ENCODE assay signal across 16 cellular contexts in genomic region chr14:48382961-48383360, GRCh38.
A peak's percentile ranks its signal among the peaks of the same experiment; 100 is the strongest.
DNase-seq lines count a peak whose midpoint lies in the region; ATAC-seq and TF ChIP-seq lines count a peak whose summit lies in the region.
"Had no signal": no experiment of that assay in that cellular context is flagged by ENCODE, and none has a peak within 500 bp of the region (broad histone marks: within the 10 kb centered on the region; RNA-seq: fewer than 3 reads in every experiment).

No MANE protein-coding gene starts in this region.

- no peak overlapping the region for H3K18ac ChIP-seq in mesenchymal stem cell (ENCODE audit: low read depth in 1 of 2, low read length in 2 of 2)

- H2BK5ac ChIP-seq in mesenchymal stem cell (ENCODE audit: low read depth, low read length, poor library complexity, severe bottlenecking): no peak overlapping the region

- H3K27ac ChIP-seq in GM23338 (ENCODE audit: low read depth) (no peak overlapping the region), mesenchymal stem cell (ENCODE audit: low read length, poor library complexity, severe bottlenecking) (no peak overlapping the region)
- H3K27ac ChIP-seq: HL-60 had no signal

- peak; percentile 47; the same call in 2 of the 3 replicates for ATAC-seq in GM23338
- ATAC-seq in stimulated activated memory B cell treated with anti-CD40 and anti-IgM and Interleukin-4, amounts not matched to agents 10 μg/mL and 1 μg/mL and 100 μg/mL, for 72 hours: peak; percentile 27

- no peak overlapping the region for H2BK120ac ChIP-seq in mesenchymal stem cell (ENCODE audit: low read depth, low read length)

- no peak overlapping the region for H3K9ac ChIP-seq in mesenchymal stem cell (ENCODE audit: low read length)

- H3K4me2 ChIP-seq in GM23338 (no peak overlapping the region), mesenchymal stem cell (ENCODE audit: low read length, poor library complexity, severe bottlenecking) (no peak overlapping the region)

- H3K79me2 ChIP-seq in GM23338 (replicated peaks; ENCODE audit: insufficient read depth): no peaks in the 10 kb centered on the region

- H3K4me3 Mint-ChIP-seq in GM23338: no peak overlapping the region
- H3K4me3 Mint-ChIP-seq in stimulated activated memory B cell treated with anti-CD40 and anti-IgM and Interleukin-4, amounts not matched to agents 10 μg/mL and 1 μg/mL and 100 μg/mL, for 72 hours: no peak overlapping the region
- H3K4me3 Mint-ChIP-seq: B cell; CD4-positive, alpha-beta memory T cell; HFFc6 had no signal

- no peaks in the 10 kb centered on the region for H3K27me3 ChIP-seq in GM23338 (ENCODE audit: insufficient read depth)
- H3K27me3 ChIP-seq in mesenchymal stem cell (ENCODE audit: control insufficient read depth in 1 of 2, insufficient read depth in 1 of 2, low read length in 2 of 2): no peaks in the 10 kb centered on the region

- no peaks in the 10 kb centered on the region for H4K20me1 ChIP-seq in GM23338 (replicated peaks; ENCODE audit: insufficient read depth)

- WGBS in mesenchymal stem cell: 97% methylated on average over 13 of the region's 13 CpGs

- H3K79me1 ChIP-seq in mesenchymal stem cell (replicated peaks; ENCODE audit: low read length, poor library complexity, severe bottlenecking): no peaks in the 10 kb centered on the region

- H4K8ac ChIP-seq in mesenchymal stem cell (ENCODE audit: low read length): peak overlapping the region; percentile 23

- no peak overlapping the region for H2AK5ac ChIP-seq in mesenchymal stem cell (ENCODE audit: low read length, severe bottlenecking)

- no peak overlapping the region for H2BK12ac ChIP-seq in mesenchymal stem cell (ENCODE audit: low read length in 2 of 2)

- H3K4me3 ChIP-seq in GM23338 (no peak overlapping the region), mesenchymal stem cell (ENCODE audit: insufficient read depth in 1 of 2, low read depth in 1 of 2, low read length in 2 of 2) (no peak overlapping the region)

- H3F3A ChIP-seq in GM23338 (replicated peaks; ENCODE audit: low read depth): no peaks in the 10 kb centered on the region

- H3K36me3 ChIP-seq in GM23338 (ENCODE audit: insufficient read depth) (no peaks in the 10 kb centered on the region), mesenchymal stem cell (ENCODE audit: control insufficient read depth in 1 of 2, insufficient read depth in 2 of 2, low read depth in 1 of 2, low read length in 2 of 2) (no peaks in the 10 kb centered on the region)

- peak; percentile 21 for DNase-seq in GM23338 (ENCODE audit: low spot score)
- peak; percentile 4 for DNase-seq in UCSD-AML1 (lab: John Stamatoyannopoulos, UW; ENCODE audit: unreplicated experiment)
- no peak for DNase-seq in mesenchymal stem cell
- DNase-seq in NCI-H69 (lab: John Stamatoyannopoulos, UW): no peak
- no peak for DNase-seq in amygdala (lab: John Stamatoyannopoulos, UW)
- no peak for DNase-seq in NCI-H748 (lab: John Stamatoyannopoulos, UW; ENCODE audit: unreplicated experiment)
- DNase-seq: C1 segment of cervical spinal cord; CD4-positive, alpha-beta memory T cell; COR-L47; DND-41; GDM1; HCEC 1CT; HFFc6 had no signal

- no peak for TF ChIP-seq CTCF in GM23338 (conservative IDR thresholded peaks at IDR 0.05; ENCODE audit: low read depth in 2 of 2)

- H3K9me2 ChIP-seq in GM23338 (ENCODE audit: insufficient read depth): no peaks in the 10 kb centered on the region

- peak overlapping the region in 1 of 2 experiments; percentile 51 for H3K14ac ChIP-seq in mesenchymal stem cell (ENCODE audit: low read length in 2 of 2)

- H2AFZ ChIP-seq in GM23338: peak overlapping the region; percentile 77; the same call in 1 of the 2 replicates
- H2AFZ ChIP-seq in mesenchymal stem cell (ENCODE audit: low read depth, low read length): no peak overlapping the region

- H3K23ac ChIP-seq in mesenchymal stem cell (ENCODE audit: low read length in 2 of 2): no peak overlapping the region

- H3K9me3 ChIP-seq in mesenchymal stem cell (ENCODE audit: control insufficient read depth, low read length): no peaks in the 10 kb centered on the region

- no peaks in the 10 kb centered on the region for H3K4me1 ChIP-seq in GM23338 (ENCODE audit: insufficient read depth)
- no peaks in the 10 kb centered on the region for H3K4me1 ChIP-seq in mesenchymal stem cell (ENCODE audit: control insufficient read depth, insufficient read depth, low read depth, low read length)

- H3K4me1 Mint-ChIP-seq in GM23338: no peaks in the 10 kb centered on the region
- H3K4me1 Mint-ChIP-seq in stimulated activated memory B cell treated with anti-CD40 and anti-IgM and Interleukin-4, amounts not matched to agents 10 μg/mL and 1 μg/mL and 100 μg/mL, for 72 hours: no peaks in the 10 kb centered on the region
- H3K4me1 Mint-ChIP-seq: B cell; CD4-positive, alpha-beta memory T cell had no signal

- H2BK15ac ChIP-seq in mesenchymal stem cell (ENCODE audit: low read depth, poor library complexity, severe bottlenecking): no peak overlapping the region

- no peak overlapping the region for H3K4ac ChIP-seq in mesenchymal stem cell (ENCODE audit: low read depth in 1 of 2, low read length in 2 of 2)

- no peak overlapping the region for H3K27ac Mint-ChIP-seq in GM23338
- H3K27ac Mint-ChIP-seq in stimulated activated memory B cell treated with anti-CD40 and anti-IgM and Interleukin-4, amounts not matched to agents 10 μg/mL and 1 μg/mL and 100 μg/mL, for 72 hours: no peak overlapping the region
- H3K27ac Mint-ChIP-seq: B cell; CD4-positive, alpha-beta memory T cell; HFFc6 had no signal

- H3K27me3 Mint-ChIP-seq in GM23338 (ENCODE audit: insufficient read depth, low read depth, poor library complexity): no peaks in the 10 kb centered on the region
- no peaks in the 10 kb centered on the region for H3K27me3 Mint-ChIP-seq in stimulated activated memory B cell treated with anti-CD40 and anti-IgM and Interleukin-4, amounts not matched to agents 10 μg/mL and 1 μg/mL and 100 μg/mL, for 72 hours
- H3K27me3 Mint-ChIP-seq: B cell; CD4-positive, alpha-beta memory T cell had no signal

- H4K91ac ChIP-seq in mesenchymal stem cell (ENCODE audit: low read length): peak overlapping the region; percentile 8

- H3K9me3 Mint-ChIP-seq in GM23338: no peaks in the 10 kb centered on the region
- no peaks in the 10 kb centered on the region for H3K9me3 Mint-ChIP-seq in stimulated activated memory B cell treated with anti-CD40 and anti-IgM and Interleukin-4, amounts not matched to agents 10 μg/mL and 1 μg/mL and 100 μg/mL, for 72 hours

- H3K36me3 Mint-ChIP-seq in GM23338 (ENCODE audit: low read depth): no peaks in the 10 kb centered on the region
- H3K36me3 Mint-ChIP-seq in stimulated activated memory B cell treated with anti-CD40 and anti-IgM and Interleukin-4, amounts not matched to agents 10 μg/mL and 1 μg/mL and 100 μg/mL, for 72 hours: no peaks in the 10 kb centered on the region
- H3K36me3 Mint-ChIP-seq: CD4-positive, alpha-beta memory T cell had no signal

TF ChIP-seq in GM23338, 12 proteins besides CTCF, POLR2A, EP300 and RAD21 (continues in another document):
- no peak for TF ChIP-seq ZNF114 (CRISPR knock-in tag; IDR thresholded peaks at IDR 0.05)

Comparison
In these comparisons a context has a peak if more than half of its experiments do, and no peak if none do; other contexts are left out.
1. DNase-seq: peak in GM23338 (single experiment) and UCSD-AML1 (single experiment); none in mesenchymal stem cell (single experiment), NCI-H69 (single experiment), amygdala (0 of 56) and NCI-H748 (single experiment).